ENCODE assay signal across 14 cellular contexts in the genomic region with DNA sequence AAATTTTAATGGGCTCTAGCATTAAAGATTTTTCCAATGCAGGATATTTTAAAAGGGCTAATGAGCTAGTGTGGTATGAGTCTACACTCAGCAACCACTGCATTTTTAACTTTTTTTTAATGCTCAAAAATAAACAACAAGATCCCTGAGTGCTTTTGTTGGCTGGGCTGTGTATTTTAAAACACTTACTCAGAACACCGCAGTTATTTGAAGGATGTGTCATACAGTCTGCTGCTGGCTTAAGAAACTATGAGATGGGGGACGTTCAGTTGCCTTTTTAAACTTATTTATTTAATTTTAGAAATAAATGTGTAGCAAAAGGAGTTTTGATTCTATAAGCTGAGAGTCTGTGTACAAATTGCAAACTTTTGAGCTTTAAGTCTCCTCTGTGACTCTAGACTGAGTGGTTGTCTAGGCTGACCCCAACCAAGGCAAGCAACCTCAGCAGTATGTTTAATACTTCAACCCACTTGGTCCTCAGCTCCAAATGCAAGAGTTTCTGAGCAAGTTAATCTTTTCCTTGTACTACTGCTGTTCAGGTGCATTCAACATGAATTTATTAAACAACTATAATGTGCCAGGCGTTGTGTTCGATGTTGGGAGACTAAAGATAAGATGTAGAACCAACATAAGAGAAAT.
A peak's percentile ranks its signal among the peaks of the same experiment; 100 is the strongest.
DNase-seq lines count a peak whose midpoint lies in the region; ATAC-seq and TF ChIP-seq lines count a peak whose summit lies in the region.
"Had no signal": no experiment of that assay in that cellular context is flagged by ENCODE, and none has a peak within 500 bp of the region (broad histone marks: within the 10 kb centered on the region; RNA-seq: fewer than 3 reads in every experiment).

No MANE protein-coding gene starts in this region.

- H3K23ac ChIP-seq in mesenchymal stem cell (ENCODE audit: low read length in 2 of 2): no peak overlapping the region

- H2AFZ ChIP-seq in mesenchymal stem cell (ENCODE audit: low read depth, low read length): no peak overlapping the region

- peak; percentile 72 for DNase-seq in AG09319 (ENCODE audit: extremely low read depth, low read depth)
- peak; percentile 73 for DNase-seq in NCI-H226
- peak; percentile 92 for DNase-seq in choroid plexus epithelial cell (ENCODE audit: low read depth)
- DNase-seq in mesenchymal stem cell: peak; percentile 86
- DNase-seq in NK-92 treated with Interleukin-12 subunit alpha and Interleukin-12 subunit beta, amount 100 ng/mL, for 24 hours (lab: John Stamatoyannopoulos, UW): no peak
- DNase-seq in heart right ventricle: no peak
- no peak for DNase-seq in ecto neural progenitor cell (ENCODE audit: low spot score)
- DNase-seq in iPS-NIHi7 (ENCODE audit: extremely low spot score): no peak
- DNase-seq: activated T-cell treated with anti-CD3 and anti-CD28 coated beads for 4 hours; caudate nucleus; CD4-positive, alpha-beta T cell; hypothalamus; NCI-H1930; right lobe of liver had no signal

- H3K27ac ChIP-seq in mesenchymal stem cell (ENCODE audit: low read length, poor library complexity, severe bottlenecking): peak overlapping the region; percentile 99
- no peak overlapping the region for H3K27ac ChIP-seq in heart right ventricle
- H3K27ac ChIP-seq: right lobe of liver had no signal

- no peaks in the 10 kb centered on the region for H3K79me1 ChIP-seq in mesenchymal stem cell (replicated peaks; ENCODE audit: low read length, poor library complexity, severe bottlenecking)

- intact Hi-C loops in heart right ventricle (cut with DNase I): no loop called here

- TF ChIP-seq CTCF in AG09319 (IDR thresholded peaks at IDR 0.05; ENCODE audit: low read depth, low read length): no peak
- TF ChIP-seq CTCF in choroid plexus epithelial cell (conservative IDR thresholded peaks at IDR 0.05; ENCODE audit: low read depth, low read length): no peak
- TF ChIP-seq CTCF in heart right ventricle (IDR thresholded peaks at IDR 0.05): no peak

- H3K9me3 ChIP-seq in mesenchymal stem cell (ENCODE audit: control insufficient read depth, low read length): peaks cover 20% of the 10 kb centered on the region
- H3K9me3 ChIP-seq in heart right ventricle: peaks cover 0 to 3% (median 0%) of the 10 kb centered on the region in 11 donors
- H3K9me3 ChIP-seq: right lobe of liver had no signal

- peak overlapping the region; percentile 61 for H2BK120ac ChIP-seq in mesenchymal stem cell (ENCODE audit: low read depth, low read length)

- H3K18ac ChIP-seq in mesenchymal stem cell (ENCODE audit: low read depth in 1 of 2, low read length in 2 of 2): peak overlapping the region in 1 of 2 experiments; percentile 75

- H3K36me3 ChIP-seq in mesenchymal stem cell (ENCODE audit: control insufficient read depth in 1 of 2, insufficient read depth in 2 of 2, low read depth in 1 of 2, low read length in 2 of 2) (no peaks in the 10 kb centered on the region), heart right ventricle (no peaks in the 10 kb centered on the region)
- H3K36me3 ChIP-seq: right lobe of liver had no signal

- WGBS in mesenchymal stem cell: no CpG with 5 or more reads among the region's 4 CpGs
- 81 to 89% methylated on average over 4 of the region's 4 CpGs for WGBS in heart right ventricle, 2 donors

- no peak overlapping the region for H4K8ac ChIP-seq in mesenchymal stem cell (ENCODE audit: low read length)

- no peak overlapping the region for H4K91ac ChIP-seq in mesenchymal stem cell (ENCODE audit: low read length)

- H3K4me1 ChIP-seq in mesenchymal stem cell (ENCODE audit: control insufficient read depth, insufficient read depth, low read depth, low read length) (no peaks in the 10 kb centered on the region), heart right ventricle (no peaks in the 10 kb centered on the region)
- H3K4me1 ChIP-seq: right lobe of liver had no signal

- H2BK12ac ChIP-seq in mesenchymal stem cell (ENCODE audit: low read length in 2 of 2): no peak overlapping the region

- no peak overlapping the region for H3K14ac ChIP-seq in mesenchymal stem cell (ENCODE audit: low read length in 2 of 2)

- H2BK5ac ChIP-seq in mesenchymal stem cell (ENCODE audit: low read depth, low read length, poor library complexity, severe bottlenecking): peak overlapping the region; percentile 90

- ATAC-seq in heart right ventricle: no peak
- ATAC-seq: right lobe of liver had no signal

- H2AK5ac ChIP-seq in mesenchymal stem cell (ENCODE audit: low read length, severe bottlenecking): no peak overlapping the region

- H3K9ac ChIP-seq in mesenchymal stem cell (ENCODE audit: low read length): peak overlapping the region; percentile 86

- H3K27me3 ChIP-seq in mesenchymal stem cell (ENCODE audit: control insufficient read depth in 1 of 2, insufficient read depth in 1 of 2, low read length in 2 of 2) (no peaks in the 10 kb centered on the region), heart right ventricle (peaks cover 0 to 12% (median 0%) of the 10 kb centered on the region in 7 donors)
- H3K27me3 ChIP-seq: right lobe of liver had no signal

- no peak overlapping the region for H2BK15ac ChIP-seq in mesenchymal stem cell (ENCODE audit: low read depth, poor library complexity, severe bottlenecking)

- no peak overlapping the region for H3K4me2 ChIP-seq in mesenchymal stem cell (ENCODE audit: low read length, poor library complexity, severe bottlenecking)

- H3K4ac ChIP-seq in mesenchymal stem cell (ENCODE audit: low read depth in 1 of 2, low read length in 2 of 2): peak overlapping the region in 1 of 2 experiments; percentile 58

- H3K4me3 ChIP-seq in choroid plexus epithelial cell (ENCODE audit: low read depth, low read length) (no peak overlapping the region), mesenchymal stem cell (ENCODE audit: insufficient read depth in 1 of 2, low read depth in 1 of 2, low read length in 2 of 2) (peak overlapping the region in 1 of 2 experiments; percentile 9), heart right ventricle (no peak overlapping the region)
- H3K4me3 ChIP-seq: right lobe of liver had no signal

Comparison
In these comparisons a context has a peak if more than half of its experiments do, and no peak if none do; other contexts are left out.
1. DNase-seq: peak in AG09319 (single experiment), NCI-H226 (single experiment), choroid plexus epithelial cell (single experiment) and mesenchymal stem cell (single experiment); none in NK-92 treated with Interleukin-12 subunit alpha and Interleukin-12 subunit beta, amount 100 ng/mL, for 24 hours (single experiment), heart right ventricle (0 of 2), ecto neural progenitor cell (single experiment) and iPS-NIHi7 (single experiment).